ENCODE assay signal across 9 cellular contexts in genomic region chr3:133804896-133805295, GRCh38. TPM values are rescaled to one million over a fixed set of nuclear protein-coding genes. Genes with fewer than 3 reads are reported as not detected.
DNase-seq lines count a peak whose midpoint lies in the region; ATAC-seq and TF ChIP-seq lines count a peak whose summit lies in the region.
"Had no signal": no experiment of that assay in that cellular context is flagged by ENCODE, and none has a peak within 500 bp of the region (broad histone marks: within the 10 kb centered on the region; RNA-seq: fewer than 3 reads in every experiment).

No MANE protein-coding gene starts in this region.

- peak overlapping the region; percentile 81 for H3K27ac ChIP-seq in CD4-positive, CD25-positive, alpha-beta regulatory T cell (ENCODE audit: insufficient read depth, low read length, poor library complexity, severe bottlenecking)
- H3K27ac ChIP-seq in HUES64 (ENCODE audit: low read depth, low read length) (no peak overlapping the region), breast epithelium (no peak overlapping the region)

- H3K27me3 Mint-ChIP-seq in CD4-positive, CD25-positive, alpha-beta regulatory T cell = peaks cover 28% of the 10 kb centered on the region
- peaks cover 21% of the 10 kb centered on the region for H3K27me3 Mint-ChIP-seq in nephron (ENCODE audit: low read depth)

- no peaks in the 10 kb centered on the region for H3K9me3 ChIP-seq in CD4-positive, CD25-positive, alpha-beta regulatory T cell (ENCODE audit: control insufficient read depth in 2 of 2, low read length in 2 of 2)
- H3K9me3 ChIP-seq in HUES64 (ENCODE audit: insufficient read depth, low read depth, low read length) (no peaks in the 10 kb centered on the region), breast epithelium (no peaks in the 10 kb centered on the region)
- H3K9me3 ChIP-seq: Peyer's patch had no signal

- DNase-seq in CD4-positive, CD25-positive, alpha-beta regulatory T cell = no peak
- DNase-seq in breast epithelium (ENCODE audit: low spot score in 2 of 2) = no peak
- no peak for DNase-seq in mesenteric fat pad (ENCODE audit: low spot score)
- DNase-seq in NCI-H345 treated with DMSO at 0.1 percent for 48 hours (lab: John Stamatoyannopoulos, UW; ENCODE audit: unreplicated experiment) = no peak
- DNase-seq in UCSD-AML1 (lab: John Stamatoyannopoulos, UW; ENCODE audit: unreplicated experiment) = no peak

- peaks cover 12 to 38% (median 29%) of the 10 kb centered on the region in 4 donors for H3K4me1 Mint-ChIP-seq in CD4-positive, CD25-positive, alpha-beta regulatory T cell
- peaks cover 17% of the 10 kb centered on the region for H3K4me1 Mint-ChIP-seq in nephron

- intact Hi-C loops in breast epithelium (cut with DNase I; ENCODE audit: low total_unique reads) = no loop called here

- no peak for ATAC-seq in CD4-positive, CD25-positive, alpha-beta regulatory T cell (ENCODE audit: low read depth in 2 of 2)
- ATAC-seq in HG03439 (IDR thresholded peaks at IDR 0.05; ENCODE audit: unreplicated experiment) = no peak

- TF ChIP-seq CTCF in breast epithelium (IDR thresholded peaks at IDR 0.05) (no peak), nephron (IDR thresholded peaks at IDR 0.05; ENCODE audit: unreplicated experiment in 3 of 3) (no peak)

- H3K4me3 ChIP-seq in CD4-positive, CD25-positive, alpha-beta regulatory T cell (ENCODE audit: low read depth, low read length) = peak overlapping the region; percentile 80
- H3K4me3 ChIP-seq in HUES64 (ENCODE audit: low read length) = peak overlapping the region; percentile 93
- peak overlapping the region in 2 of 3 donors; percentile 78 to 90 for H3K4me3 ChIP-seq in breast epithelium

- 94% methylated on average over 4 of the region's 4 CpGs for WGBS in HUES64

- H3K9ac ChIP-seq in HUES64 (ENCODE audit: low read depth, low read length) = no peak overlapping the region

- peak overlapping the region; percentile 93 to 97 (median 96) for H3K27ac Mint-ChIP-seq in CD4-positive, CD25-positive, alpha-beta regulatory T cell
- H3K27ac Mint-ChIP-seq in nephron = no peak overlapping the region

- no peaks in the 10 kb centered on the region for H3K9me3 Mint-ChIP-seq in CD4-positive, CD25-positive, alpha-beta regulatory T cell
- no peaks in the 10 kb centered on the region for H3K9me3 Mint-ChIP-seq in nephron

- H3K4me3 Mint-ChIP-seq in CD4-positive, CD25-positive, alpha-beta regulatory T cell = peak overlapping the region; percentile 92 to 99 (median 96)
- H3K4me3 Mint-ChIP-seq in nephron = peak overlapping the region; percentile 94 to 100 (median 99)

- H3K27me3 ChIP-seq in CD4-positive, CD25-positive, alpha-beta regulatory T cell (ENCODE audit: control insufficient read depth, insufficient read depth, low read length) = peaks cover 3% of the 10 kb centered on the region
- H3K27me3 ChIP-seq in HUES64 (ENCODE audit: insufficient read depth, low read length) (no peaks in the 10 kb centered on the region), breast epithelium (no peaks in the 10 kb centered on the region)
- H3K27me3 ChIP-seq: Peyer's patch had no signal

- peaks cover 21% of the 10 kb centered on the region for H3K36me3 ChIP-seq in CD4-positive, CD25-positive, alpha-beta regulatory T cell (ENCODE audit: control insufficient read depth, insufficient read depth, low read length)
- peaks cover 24% of the 10 kb centered on the region for H3K36me3 ChIP-seq in HUES64 (ENCODE audit: insufficient read depth, low read length)
- H3K36me3 ChIP-seq in breast epithelium = no peaks in the 10 kb centered on the region

- no peak for TF ChIP-seq POLR2A in breast epithelium (IDR thresholded peaks at IDR 0.05)

- H3K36me3 Mint-ChIP-seq in CD4-positive, CD25-positive, alpha-beta regulatory T cell = peaks cover 6% of the 10 kb centered on the region
- H3K36me3 Mint-ChIP-seq in nephron (ENCODE audit: low read depth) = peaks cover 16% of the 10 kb centered on the region

- H3K4me1 ChIP-seq in CD4-positive, CD25-positive, alpha-beta regulatory T cell (ENCODE audit: control insufficient read depth, insufficient read depth, low read length, poor library complexity, severe bottlenecking) = peaks cover 8% of the 10 kb centered on the region
- no peaks in the 10 kb centered on the region; the same call in 1 of the 2 replicates for H3K4me1 ChIP-seq in HUES64 (ENCODE audit: insufficient read depth, low read length)
- peaks cover 0 to 6% of the 10 kb centered on the region in 2 donors for H3K4me1 ChIP-seq in breast epithelium

RNA-seq across cellular contexts. Expression of gene SRPRB, which starts 0.7 kb away (rescaled TPM):
- 23.8 TPM for total RNA-seq in CD4-positive, CD25-positive, alpha-beta regulatory T cell
- 10 to 100 TPM; 35.6 to 57.2 (median 42.4) TPM for polyA plus RNA-seq in CD4-positive, CD25-positive, alpha-beta regulatory T cell
- polyA plus RNA-seq in HUES64 (2013, experiment 1 of 2) = 28.9 TPM
- polyA plus RNA-seq in HUES64 (2013, experiment 2 of 2) = 29.5 TPM
- total RNA-seq in breast epithelium = 10 to 100 TPM; 17.1 to 35.1 (median 28.4) TPM
- total RNA-seq in mesenteric fat pad = 58.9 TPM

RNA-seq across cellular contexts. Expression of gene TF, which starts 58.7 kb away (rescaled TPM):
- 0.52 TPM for total RNA-seq in CD4-positive, CD25-positive, alpha-beta regulatory T cell
- polyA plus RNA-seq in CD4-positive, CD25-positive, alpha-beta regulatory T cell = not detected
- polyA plus RNA-seq in HUES64 (2013, experiment 1 of 2) = 1.6 TPM
- 4.5 TPM for polyA plus RNA-seq in HUES64 (2013, experiment 2 of 2)
- total RNA-seq in breast epithelium (10 to 100 TPM in 1 of 3 donors, 1 to 10 TPM in 2; 6.3 to 22.9 (median 8.5) TPM), mesenteric fat pad (9.4 TPM)

Comparison
In these comparisons a context has a peak if more than half of its experiments do, and no peak if none do; other contexts are left out.
1. H3K27ac Mint-ChIP-seq: peak in CD4-positive, CD25-positive, alpha-beta regulatory T cell (3 of 3); none in nephron (0 of 3).
2. Peak in every context shown above with its lines, with median percentiles within 50 percentile points of each other: H3K4me3 ChIP-seq.